In the genomic region with DNA sequence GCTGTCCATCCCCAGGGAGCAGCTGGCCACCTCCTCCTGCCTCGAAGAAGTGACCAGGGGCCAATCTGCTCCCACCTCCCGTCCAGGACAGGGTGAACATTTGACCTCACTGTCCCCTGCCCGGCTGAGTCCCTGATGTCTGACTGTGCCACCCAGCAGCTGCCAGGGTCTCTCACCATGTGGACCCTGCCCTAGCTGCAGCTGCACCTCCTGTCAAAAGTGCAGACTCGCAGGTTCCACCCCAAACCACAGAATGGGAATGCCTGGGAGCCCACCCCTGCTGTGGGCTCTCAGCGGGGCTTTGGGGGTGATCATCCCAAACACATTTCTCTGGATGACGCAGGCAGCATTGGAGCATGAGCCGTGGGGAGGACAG, we compare ENCODE assay signal across 24 cellular contexts.
"Had no signal": no experiment of that assay in that cellular context is flagged by ENCODE, and none has a peak within 500 bp of the region (broad histone marks: within the 10 kb centered on the region; RNA-seq: fewer than 3 reads in every experiment).

No MANE protein-coding gene starts in this region.

- DNase-seq: activated CD4-positive, alpha-beta memory T cell treated with anti-CD3 and anti-CD28 coated beads, Interleukin-2, amount 10 ng/mL, durations not matched to agents 7 days and 5 days; activated CD4-positive, alpha-beta T cell treated with anti-CD3 and anti-CD28 coated beads for 36 hours; activated CD4-positive, alpha-beta T cell treated with anti-CD3 and anti-CD28 coated beads, Interleukin-2, amount 50 U/mL, for 1 hour; activated naive CD8-positive, alpha-beta T cell treated with anti-CD3 and anti-CD28 coated beads, Interleukin-2, amount 50 U/mL, for 24 hours; activated T-cell treated with anti-CD3 and anti-CD28 coated beads, Interleukin-2, amount 50 U/mL, for 72 hours; amniotic stem cell; body of pancreas; Kasumi-1; NCI-H1105 treated with DMSO at 0.1 percent for 48 hours; NCI-H1436 treated with DMSO at 0.1 percent for 48 hours; NCI-H187; NCI-H2081; NCI-H510A treated with DMSO at 0.1 percent for 48 hours; NCI-H69; PC-3; SHP77 had no signal

- H3K4me3 ChIP-seq: ascending aorta, body of pancreas, K562, SJSA1 had no signal

- H3K4me1 ChIP-seq: ascending aorta, body of pancreas had no signal

- H3K9me3 ChIP-seq: ascending aorta, body of pancreas, SJSA1 had no signal

- H3K27me3 Mint-ChIP-seq: activated CD4-positive, alpha-beta memory T cell treated with anti-CD3 and anti-CD28 coated beads, Interleukin-2, amount 10 ng/mL, durations not matched to agents 7 days and 5 days; activated CD4-positive, alpha-beta T cell treated with anti-CD3 and anti-CD28 coated beads for 36 hours; activated naive CD8-positive, alpha-beta T cell treated with anti-CD3 and anti-CD28 coated beads, Interleukin-2, amount 50 U/mL, for 24 hours; central memory CD8-positive, alpha-beta T cell had no signal

- ATAC-seq: activated CD4-positive, alpha-beta T cell treated with anti-CD3 and anti-CD28 coated beads for 36 hours; activated naive CD4-positive, alpha-beta T cell treated with anti-CD3 and anti-CD28 coated beads, Interleukin-2, amount 50 U/mL, for 72 hours; activated naive CD8-positive, alpha-beta T cell treated with anti-CD3 and anti-CD28 coated beads, Interleukin-2, amount 50 U/mL, for 24 hours; activated T-cell treated with anti-CD3 and anti-CD28 coated beads, Interleukin-2, amount 50 U/mL, for 72 hours; body of pancreas; K562; PC-3; WTC11 had no signal

- H3K4me1 Mint-ChIP-seq: central memory CD8-positive, alpha-beta T cell had no signal

- H3K27ac ChIP-seq: ascending aorta, body of pancreas, SJSA1 had no signal

- H3K4me3 Mint-ChIP-seq: activated CD4-positive, alpha-beta memory T cell treated with anti-CD3 and anti-CD28 coated beads, Interleukin-2, amount 10 ng/mL, durations not matched to agents 7 days and 5 days; activated CD4-positive, alpha-beta T cell treated with anti-CD3 and anti-CD28 coated beads for 36 hours; activated naive CD8-positive, alpha-beta T cell treated with anti-CD3 and anti-CD28 coated beads, Interleukin-2, amount 50 U/mL, for 24 hours; activated T-cell treated with anti-CD3 and anti-CD28 coated beads, Interleukin-2, amount 50 U/mL, for 72 hours; central memory CD8-positive, alpha-beta T cell; T-helper 1 cell treated with Interleukin-12 subunit alpha and Interleukin-12 subunit beta and Interleukin-4 antibody, amounts not matched to agents 30 μg/mL and 1 μg/mL, for 36 hours; WTC11 had no signal

- H3K9me3 Mint-ChIP-seq: activated CD4-positive, alpha-beta memory T cell treated with anti-CD3 and anti-CD28 coated beads, Interleukin-2, amount 10 ng/mL, durations not matched to agents 7 days and 5 days; activated naive CD4-positive, alpha-beta T cell treated with anti-CD3 and anti-CD28 coated beads, Interleukin-2, amount 50 U/mL, for 72 hours; activated naive CD8-positive, alpha-beta T cell treated with anti-CD3 and anti-CD28 coated beads, Interleukin-2, amount 50 U/mL, for 24 hours; activated T-cell treated with anti-CD3 and anti-CD28 coated beads, Interleukin-2, amount 50 U/mL, for 72 hours; central memory CD8-positive, alpha-beta T cell; T-helper 1 cell treated with Interleukin-12 subunit alpha and Interleukin-12 subunit beta and Interleukin-4 antibody, amounts not matched to agents 30 μg/mL and 1 μg/mL, for 36 hours; WTC11 had no signal

- H3K27me3 ChIP-seq: ascending aorta, body of pancreas, SJSA1 had no signal

- H3K36me3 Mint-ChIP-seq: activated naive CD4-positive, alpha-beta T cell treated with anti-CD3 and anti-CD28 coated beads, Interleukin-2, amount 50 U/mL, for 72 hours; WTC11 had no signal

- FAIRE-seq: K562, RCC 7860 had no signal

- H3K27ac Mint-ChIP-seq: activated CD4-positive, alpha-beta memory T cell treated with anti-CD3 and anti-CD28 coated beads, Interleukin-2, amount 10 ng/mL, durations not matched to agents 7 days and 5 days; activated CD4-positive, alpha-beta T cell treated with anti-CD3 and anti-CD28 coated beads for 36 hours; activated T-cell treated with anti-CD3 and anti-CD28 coated beads, Interleukin-2, amount 50 U/mL, for 72 hours; T-helper 1 cell treated with Interleukin-12 subunit alpha and Interleukin-12 subunit beta and Interleukin-4 antibody, amounts not matched to agents 30 μg/mL and 1 μg/mL, for 36 hours; WTC11 had no signal
